In the genomic region with DNA sequence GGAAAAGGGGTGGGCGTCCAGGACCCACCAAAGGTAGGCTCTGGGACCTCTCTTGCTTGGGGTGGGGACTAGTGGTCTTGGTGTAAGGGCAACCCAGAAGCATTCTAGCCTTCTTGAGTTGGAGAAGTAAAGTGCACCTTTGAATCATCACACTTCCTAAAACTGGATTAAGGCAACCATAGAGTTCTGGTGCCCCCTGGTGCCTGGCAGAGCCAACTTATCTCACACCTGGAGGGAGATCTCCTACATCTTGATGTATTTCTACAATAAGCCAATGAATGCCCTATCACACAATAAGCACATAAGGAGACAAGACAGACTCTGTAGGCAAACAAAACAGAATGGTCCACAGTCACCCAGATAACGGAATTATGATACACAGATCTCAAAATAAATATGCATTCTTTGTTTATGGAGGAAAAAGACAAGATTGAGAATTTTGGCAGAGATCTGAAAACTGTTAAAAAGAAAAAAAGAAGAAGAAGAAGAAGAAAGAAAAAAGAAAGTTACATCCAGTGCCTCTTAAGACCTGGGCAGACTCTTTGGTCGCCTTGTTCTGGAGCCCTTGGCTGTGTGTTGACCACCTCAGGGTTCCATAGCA, we compare ENCODE assay signal across 8 cellular contexts.
DNase-seq lines count a peak whose midpoint lies in the region; ATAC-seq and TF ChIP-seq lines count a peak whose summit lies in the region.

No MANE protein-coding gene starts in this region.

- H3K4me3 ChIP-seq in AG09309 (ENCODE audit: control insufficient read depth, low read depth, low read length), result no peak overlapping the region
- no peak overlapping the region for H3K4me3 ChIP-seq in GM12875 (ENCODE audit: low read depth, low read length)

- TF ChIP-seq CTCF in AG09309 (IDR thresholded peaks at IDR 0.05; ENCODE audit: control insufficient read depth, insufficient read depth, low read depth, low read length, missing control alignments), result peak; percentile 62
- TF ChIP-seq CTCF in GM12875 (IDR thresholded peaks at IDR 0.05; ENCODE audit: borderline replicate concordance, insufficient read depth, low read depth, low read length), result peak; percentile 58; the same call in 1 of the 2 replicates

- peak; percentile 1 for DNase-seq in AG09309 (ENCODE audit: low read depth)
- peak; percentile 57 for DNase-seq in NCI-H2227 (lab: John Stamatoyannopoulos, UW; ENCODE audit: unreplicated experiment)
- DNase-seq in activated CD4-positive, alpha-beta T cell treated with anti-CD3 and anti-CD28 coated beads, Interleukin-2, amount 50 U/mL, for 4 hours, result peak; percentile 13
- peak; percentile 1 for DNase-seq in glomerular endothelial cell (ENCODE audit: extremely low read depth, low read depth, low spot score)
- DNase-seq in stimulated activated CD4-positive, alpha-beta T cell treated with anti-CD3 and anti-CD28 coated beads, Interleukin-1b, Interleukin-23, amount 100 ng/mL, for 48 hours, result peak; percentile 40
- no peak for DNase-seq in mesenteric fat pad (ENCODE audit: low spot score)

- no peak for ATAC-seq in HG03469 (IDR thresholded peaks at IDR 0.05; ENCODE audit: unreplicated experiment)
